Comparison of ENCODE assay signal across 11 cellular contexts in genomic region chr14:53108292-53108937, GRCh38. TPM values are rescaled to one million over a fixed set of nuclear protein-coding genes. Genes with fewer than 3 reads are reported as not detected.
DNase-seq lines count a peak whose midpoint lies in the region; ATAC-seq, FAIRE-seq and TF ChIP-seq lines count a peak whose summit lies in the region.
"Had no signal": no experiment of that assay in that cellular context is flagged by ENCODE, and none has a peak within 500 bp of the region (broad histone marks: within the 10 kb centered on the region; RNA-seq: fewer than 3 reads in every experiment).

No MANE protein-coding gene starts in this region.

- H2BK20ac ChIP-seq in H9 (ENCODE audit: low read depth, low read length, poor library complexity, severe bottlenecking): no peak overlapping the region

- no peaks in the 10 kb centered on the region for H3K27me3 ChIP-seq in H9 (ENCODE audit: insufficient read depth, low read length)
- no peaks in the 10 kb centered on the region for H3K27me3 ChIP-seq in SJCRH30
- H3K27me3 ChIP-seq: ascending aorta had no signal

- peak overlapping the region in 2 of 3 experiments; percentile 69 to 87; a peak in 2 of 7 replicates for H3K27ac Mint-ChIP-seq in H9
- H3K27ac Mint-ChIP-seq in naive B cell: peak overlapping the region in 1 of 6 donors; percentile 94

- H3K4me1 ChIP-seq in H9 (ENCODE audit: insufficient read depth, low read length) (no peaks in the 10 kb centered on the region), SJCRH30 (no peaks in the 10 kb centered on the region)
- H3K4me1 ChIP-seq: ascending aorta had no signal

- H3K36me3 Mint-ChIP-seq in H9 (ENCODE audit: insufficient read depth in 1 of 3, low read depth in 3 of 3) (peaks cover 3 to 7% (median 7%) of the 10 kb centered on the region in 3 experiments; a peak in 5 of 7 replicates), naive B cell (no peaks in the 10 kb centered on the region)

- peaks cover 6 to 8% of the 10 kb centered on the region in 2 experiments for H3K4me1 Mint-ChIP-seq in H9
- peaks cover 4 to 13% (median 10%) of the 10 kb centered on the region in 3 donors for H3K4me1 Mint-ChIP-seq in naive B cell

- H3K9ac ChIP-seq in H9 (ENCODE audit: extremely low read depth, insufficient read length, low read length): no peak overlapping the region

- no peak overlapping the region for H4K8ac ChIP-seq in H9 (replicated peaks; ENCODE audit: insufficient read length, low read depth, low read length)

- ATAC-seq in naive B cell (ENCODE audit: low read depth in 2 of 2) (peak; percentile 38 to 46), GM18505 (IDR thresholded peaks at IDR 0.05; ENCODE audit: unreplicated experiment) (no peak)

- no peak overlapping the region for H2BK120ac ChIP-seq in H9 (ENCODE audit: low read depth, low read length, poor library complexity, severe bottlenecking)

- no peak overlapping the region for H3K23ac ChIP-seq in H9 (ENCODE audit: insufficient read length, low read depth, low read length)

- no peak overlapping the region for H3K4me3 Mint-ChIP-seq in H9
- H3K4me3 Mint-ChIP-seq in naive B cell: no peak overlapping the region

- no peak overlapping the region for H3K4ac ChIP-seq in H9 (ENCODE audit: low read depth, low read length)

- H3K79me2 ChIP-seq in H9 (ENCODE audit: insufficient read depth, low read length): no peaks in the 10 kb centered on the region

- peak overlapping the region; percentile 50 for H3K4me3 ChIP-seq in AG10803 (ENCODE audit: low read length)
- no peak overlapping the region for H3K4me3 ChIP-seq in SJCRH30
- H3K4me3 ChIP-seq: lung had no signal

- no peak overlapping the region for H2BK5ac ChIP-seq in H9 (ENCODE audit: insufficient read length, low read length)

- no peak overlapping the region for H2AK5ac ChIP-seq in H9 (ENCODE audit: insufficient read length, low read length)

- H3K56ac ChIP-seq in H9 (ENCODE audit: insufficient read length, low read depth, low read length): no peak overlapping the region

- no peaks in the 10 kb centered on the region for H3K9me3 ChIP-seq in H9 (ENCODE audit: control insufficient read depth, low read depth, low read length)
- no peaks in the 10 kb centered on the region; the same call in 1 of the 2 replicates for H3K9me3 ChIP-seq in SJCRH30 (replicated peaks)

- no peak overlapping the region for H3K4me2 ChIP-seq in H9 (ENCODE audit: insufficient read depth, insufficient read length, low read length)

- H2BK15ac ChIP-seq in H9 (ENCODE audit: low read depth, low read length): no peak overlapping the region

- no peak overlapping the region for H3K14ac ChIP-seq in H9 (ENCODE audit: insufficient read depth, low read length)

- peaks cover 4% of the 10 kb centered on the region; the same call in 1 of the 2 replicates for H3K36me3 ChIP-seq in SJCRH30
- H3K36me3 ChIP-seq: ascending aorta had no signal

- TF ChIP-seq POLR2A in GM18505 (IDR thresholded peaks at IDR 0.05; ENCODE audit: borderline replicate concordance, extremely low read depth, insufficient read depth, insufficient read length): no peak

- H3K27ac ChIP-seq in H9 (ENCODE audit: insufficient read length, low read depth, low read length): no peak overlapping the region
- 0 out of 2 replicates have a peak overlapping the region, but pooled peaks have one; percentile 29 for H3K27ac ChIP-seq in SJCRH30
- H3K27ac ChIP-seq: ascending aorta had no signal

- no peak overlapping the region for H4K5ac ChIP-seq in H9 (ENCODE audit: insufficient read length, low read depth, low read length)

- H4K20me1 ChIP-seq in H9 (ENCODE audit: control insufficient read depth, insufficient read depth, insufficient read length): no peaks in the 10 kb centered on the region

- FAIRE-seq in urothelium cell line (lab: Jason Lieb, UNC): no peak

- H3K18ac ChIP-seq in H9 (ENCODE audit: insufficient read length, low read depth, low read length): no peak overlapping the region

- WGBS in H9 (ENCODE audit: extremely low coverage, insufficient read length, low lambda C conversion rate): no CpG with 5 or more reads among the region's 7 CpGs

- no peak for DNase-seq in AG10803 (ENCODE audit: low read depth)
- DNase-seq in H9: no peak
- no peak for DNase-seq in SJCRH30
- no peak for DNase-seq in naive B cell
- no peak for DNase-seq in NK-92 treated with Interleukin-12 subunit alpha and Interleukin-12 subunit beta, amount 100 ng/mL, for 24 hours (lab: John Stamatoyannopoulos, UW)
- DNase-seq in NCI-H82 (lab: John Stamatoyannopoulos, UW): no peak
- no peak for DNase-seq in urothelium cell line (ENCODE audit: low spot score)
- DNase-seq: foreskin fibroblast had no signal

- no peak overlapping the region for H2AFZ ChIP-seq in H9 (ENCODE audit: low read length)

- H3K23me2 ChIP-seq in H9 (ENCODE audit: insufficient read length, low read depth, low read length, poor library complexity, severe bottlenecking): no peaks in the 10 kb centered on the region

- H3T11ph ChIP-seq in H9 (ENCODE audit: low read length): no peak overlapping the region

- no peak overlapping the region for H2BK12ac ChIP-seq in H9 (ENCODE audit: insufficient read length, low read depth, low read length)

- peaks cover 4 to 10% of the 10 kb centered on the region in 2 experiments for H3K9me3 Mint-ChIP-seq in H9
- H3K9me3 Mint-ChIP-seq in naive B cell: peaks cover 0 to 2% (median 0%) of the 10 kb centered on the region in 7 donors

- H3K27me3 Mint-ChIP-seq in H9 (ENCODE audit: low read depth) (no peaks in the 10 kb centered on the region), naive B cell (no peaks in the 10 kb centered on the region)

- H3K79me1 ChIP-seq in H9 (ENCODE audit: insufficient read depth, low read depth, low read length, poor library complexity, severe bottlenecking): no peaks in the 10 kb centered on the region

- TF ChIP-seq CTCF in AG10803 (conservative IDR thresholded peaks at IDR 0.05; ENCODE audit: low read length) (no peak), H9 (conservative IDR thresholded peaks at IDR 0.05) (no peak)

- H4K91ac ChIP-seq in H9 (ENCODE audit: insufficient read length, low read depth, low read length): no peak overlapping the region

RNA-seq across cellular contexts. Expression of gene DDHD1, which starts 44.7 kb away (rescaled TPM):
- 12.8 and 15.7 TPM in 2 replicates for total RNA-seq in H9 (2021)
- 34.0 and 41.3 TPM in 2 replicates for total RNA-seq in SJCRH30 (2014; rRNA removed; shearing (Covaris generic))
- polyA plus RNA-seq in naive B cell (ENCODE audit: low read depth in 6 of 6): 10 to 100 TPM in 3 of 6 donors, 1 to 10 TPM in 3; 3.5 to 13.7 (median 10.2) TPM
